In genomic region chr5:172624996-172625939, GRCh38 we compare ENCODE assay signal across 24 cellular contexts.
"Had no signal": no experiment of that assay in that cellular context is flagged by ENCODE, and none has a peak within 500 bp of the region (broad histone marks: within the 10 kb centered on the region; RNA-seq: fewer than 3 reads in every experiment).

No MANE protein-coding gene starts in this region.

- DNase-seq: activated CD4-positive, alpha-beta T cell treated with anti-CD3 and anti-CD28 coated beads for 36 hours; activated CD4-positive, alpha-beta T cell treated with anti-CD3 and anti-CD28 coated beads, Interleukin-2, amount 50 U/mL, for 48 hours; activated gamma-delta T cell; activated naive CD4-positive, alpha-beta T cell treated with anti-CD3 and anti-CD28 coated beads, Interleukin-2, amount 50 U/mL, for 16 hours; activated naive CD8-positive, alpha-beta T cell treated with anti-CD3 and anti-CD28 coated beads, Interleukin-2, amount 50 U/mL, for 24 hours; activated T-cell treated with anti-CD3 and anti-CD28 coated beads, Interleukin-2, amount 50 U/mL, for 48 hours; body of pancreas; erythroblast; foreskin fibroblast; immature natural killer cell; stimulated activated CD4-positive, alpha-beta T cell treated with anti-CD3 and anti-CD28 coated beads, Interleukin-2, amount 100 ng/mL, for 48 hours; stimulated activated CD8-positive, alpha-beta memory T cell treated with anti-CD3 and anti-CD28 coated beads, Interleukin-4, amount 100 ng/mL, for 48 hours; stimulated activated naive B cell treated with anti-CD40 and anti-IgM and Interleukin-4, amounts not matched to agents 10 μg/mL and 1 μg/mL and 100 μg/mL, for 72 hours; T-helper 1 cell; transverse colon had no signal

- H3K4me3 Mint-ChIP-seq: activated CD4-positive, alpha-beta T cell treated with anti-CD3 and anti-CD28 coated beads for 36 hours; activated naive CD8-positive, alpha-beta T cell treated with anti-CD3 and anti-CD28 coated beads, Interleukin-2, amount 50 U/mL, for 24 hours; immature natural killer cell; natural killer cell treated with Interleukin-12 subunit alpha and Interleukin-12 subunit beta and Interleukin-15 and Interleukin-18, amount 100 ng/mL, for 72 hours; stimulated activated naive B cell treated with anti-CD40 and anti-IgM and Interleukin-4, amounts not matched to agents 10 μg/mL and 1 μg/mL and 100 μg/mL, for 72 hours had no signal

- H3K9me3 Mint-ChIP-seq: activated naive CD8-positive, alpha-beta T cell treated with anti-CD3 and anti-CD28 coated beads, Interleukin-2, amount 50 U/mL, for 24 hours; immature natural killer cell; natural killer cell treated with Interleukin-12 subunit alpha and Interleukin-12 subunit beta and Interleukin-15 and Interleukin-18, amount 100 ng/mL, for 72 hours; stimulated activated naive B cell treated with anti-CD40 and anti-IgM and Interleukin-4, amounts not matched to agents 10 μg/mL and 1 μg/mL and 100 μg/mL, for 72 hours had no signal

- FAIRE-seq: endometrium, TTC549 had no signal

- H3K4me1 ChIP-seq: right lobe of liver, uterus had no signal

- H3K36me3 ChIP-seq: cardiac muscle cell, right lobe of liver, transverse colon, uterus had no signal

- H3K36me3 Mint-ChIP-seq: immature natural killer cell; natural killer cell treated with Interleukin-12 subunit alpha and Interleukin-12 subunit beta and Interleukin-15 and Interleukin-18, amount 100 ng/mL, for 72 hours; stimulated activated naive B cell treated with anti-CD40 and anti-IgM and Interleukin-4, amounts not matched to agents 10 μg/mL and 1 μg/mL and 100 μg/mL, for 72 hours had no signal

- H3K27me3 Mint-ChIP-seq: activated CD4-positive, alpha-beta T cell treated with anti-CD3 and anti-CD28 coated beads for 36 hours; activated naive CD8-positive, alpha-beta T cell treated with anti-CD3 and anti-CD28 coated beads, Interleukin-2, amount 50 U/mL, for 24 hours had no signal

- H2AFZ ChIP-seq: hepatocyte had no signal

- H3K4me3 ChIP-seq: body of pancreas, cardiac muscle cell, hepatocyte, right lobe of liver, smooth muscle cell, transverse colon, uterus had no signal

- H3K27me3 ChIP-seq: body of pancreas, cardiac muscle cell, hepatocyte, right lobe of liver, transverse colon, uterus had no signal

- H3K27ac ChIP-seq: body of pancreas, cardiac muscle cell, hepatocyte, right lobe of liver, transverse colon, uterus had no signal

- H3K4me1 Mint-ChIP-seq: activated CD4-positive, alpha-beta T cell treated with anti-CD3 and anti-CD28 coated beads for 36 hours; activated naive CD8-positive, alpha-beta T cell treated with anti-CD3 and anti-CD28 coated beads, Interleukin-2, amount 50 U/mL, for 24 hours; immature natural killer cell; stimulated activated naive B cell treated with anti-CD40 and anti-IgM and Interleukin-4, amounts not matched to agents 10 μg/mL and 1 μg/mL and 100 μg/mL, for 72 hours had no signal

- H3K9me3 ChIP-seq: body of pancreas, right lobe of liver, transverse colon, uterus had no signal

- H3K4me2 ChIP-seq: hepatocyte, smooth muscle cell had no signal

- H3K79me2 ChIP-seq: hepatocyte had no signal

- ATAC-seq: activated CD4-positive, alpha-beta T cell treated with anti-CD3 and anti-CD28 coated beads for 36 hours; activated naive CD8-positive, alpha-beta T cell treated with anti-CD3 and anti-CD28 coated beads, Interleukin-2, amount 50 U/mL, for 24 hours; body of pancreas; left lobe of liver; stimulated activated naive B cell treated with anti-CD40 and anti-IgM and Interleukin-4, amounts not matched to agents 10 μg/mL and 1 μg/mL and 100 μg/mL, for 72 hours had no signal

- H3K27ac Mint-ChIP-seq: activated CD4-positive, alpha-beta T cell treated with anti-CD3 and anti-CD28 coated beads for 36 hours; activated naive CD8-positive, alpha-beta T cell treated with anti-CD3 and anti-CD28 coated beads, Interleukin-2, amount 50 U/mL, for 24 hours; immature natural killer cell; natural killer cell treated with Interleukin-12 subunit alpha and Interleukin-12 subunit beta and Interleukin-15 and Interleukin-18, amount 100 ng/mL, for 72 hours; stimulated activated naive B cell treated with anti-CD40 and anti-IgM and Interleukin-4, amounts not matched to agents 10 μg/mL and 1 μg/mL and 100 μg/mL, for 72 hours had no signal
